In the genomic region with DNA sequence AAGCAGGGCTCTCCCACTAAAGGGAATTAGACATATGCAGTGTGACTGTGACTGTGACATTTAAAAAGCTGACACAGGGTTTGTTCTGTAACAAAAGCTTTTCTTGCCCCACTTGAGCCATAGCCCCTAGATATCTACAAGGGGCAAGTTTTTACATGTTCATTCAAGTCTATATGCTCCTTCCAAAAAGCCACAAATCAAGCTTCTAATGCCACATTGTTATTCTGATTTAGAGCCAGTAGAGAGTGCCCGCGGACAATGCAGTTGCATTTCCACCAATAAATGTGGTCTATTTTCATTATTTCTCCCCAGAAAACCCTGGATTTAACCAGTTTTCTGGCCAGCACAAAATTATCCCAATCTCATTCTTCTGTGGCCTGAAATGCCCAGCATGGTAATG, we compare ENCODE assay signal across 14 cellular contexts. TPM values are rescaled to one million over a fixed set of nuclear protein-coding genes. Genes with fewer than 3 reads are reported as not detected.
A peak's percentile ranks its signal among the peaks of the same experiment; 100 is the strongest.
DNase-seq lines count a peak whose midpoint lies in the region; ATAC-seq and TF ChIP-seq lines count a peak whose summit lies in the region.
"Had no signal": no experiment of that assay in that cellular context is flagged by ENCODE, and none has a peak within 500 bp of the region (broad histone marks: within the 10 kb centered on the region; RNA-seq: fewer than 3 reads in every experiment).

No MANE protein-coding gene starts in this region.

- H3K27ac Mint-ChIP-seq in activated naive CD8-positive, alpha-beta T cell treated with anti-CD3 and anti-CD28 coated beads, Interleukin-2, amount 50 U/mL, for 24 hours, result peak overlapping the region; percentile 80

- DNase-seq in NCI-H2171 treated with DMSO at 0.1 percent for 48 hours (lab: John Stamatoyannopoulos, UW), result peak; percentile 24
- DNase-seq in NCI-H2171 (lab: John Stamatoyannopoulos, UW), result no peak
- DNase-seq in activated naive CD8-positive, alpha-beta T cell treated with anti-CD3 and anti-CD28 coated beads, Interleukin-2, amount 50 U/mL, for 24 hours, result peak; percentile 1
- no peak for DNase-seq in NCI-H82 (lab: John Stamatoyannopoulos, UW)
- DNase-seq in prostate gland (ENCODE audit: low spot score), result no peak
- DNase-seq: activated gamma-delta T cell treated with Interleukin-2 at 50 U/mL for 16 hours, endodermal cell, NCI-H2081 treated with DMSO at 0.1 percent for 48 hours, right lobe of liver had no signal

- intact Hi-C loops in prostate gland (cut with DNase I), result no loop called here

- H3K27me3 ChIP-seq in neutrophil (no peaks in the 10 kb centered on the region), prostate gland (replicated peaks; ENCODE audit: insufficient read depth) (no peaks in the 10 kb centered on the region)
- H3K27me3 ChIP-seq: right lobe of liver had no signal

- no peak for TF ChIP-seq CTCF in neutrophil (IDR thresholded peaks at IDR 0.05)
- TF ChIP-seq CTCF in prostate gland (IDR thresholded peaks at IDR 0.05), result peak in 1 of 4 experiments; percentile 33

- H3K4me1 ChIP-seq in neutrophil (ENCODE audit: control insufficient read depth in 1 of 2, insufficient read depth in 1 of 2, low read depth in 1 of 2, low read length in 1 of 2), result peaks cover 74 to 79% of the 10 kb centered on the region in 2 experiments
- H3K4me1 ChIP-seq in prostate gland (replicated peaks), result no peaks in the 10 kb centered on the region
- H3K4me1 ChIP-seq: right lobe of liver had no signal

- peaks cover 45% of the 10 kb centered on the region for H3K36me3 Mint-ChIP-seq in activated naive CD8-positive, alpha-beta T cell treated with anti-CD3 and anti-CD28 coated beads, Interleukin-2, amount 50 U/mL, for 24 hours (ENCODE audit: low read depth)

- H3K4me3 ChIP-seq in neutrophil (ENCODE audit: low read depth in 1 of 2, low read length in 1 of 2) (no peak overlapping the region), prostate gland (no peak overlapping the region)
- H3K4me3 ChIP-seq: right lobe of liver had no signal

- H3K4me3 Mint-ChIP-seq in activated naive CD8-positive, alpha-beta T cell treated with anti-CD3 and anti-CD28 coated beads, Interleukin-2, amount 50 U/mL, for 24 hours, result peak overlapping the region; percentile 41
- H3K4me3 Mint-ChIP-seq: endodermal cell had no signal

- no peaks in the 10 kb centered on the region for H3K9me3 Mint-ChIP-seq in activated naive CD8-positive, alpha-beta T cell treated with anti-CD3 and anti-CD28 coated beads, Interleukin-2, amount 50 U/mL, for 24 hours
- H3K9me3 Mint-ChIP-seq: endodermal cell had no signal

- H3K27me3 Mint-ChIP-seq in activated naive CD8-positive, alpha-beta T cell treated with anti-CD3 and anti-CD28 coated beads, Interleukin-2, amount 50 U/mL, for 24 hours, result no peaks in the 10 kb centered on the region

- H3K36me3 ChIP-seq in KOPT-K1 (ENCODE audit: insufficient read depth, low read length) (peaks cover 9% of the 10 kb centered on the region; the same call in 1 of the 2 replicates), neutrophil (no peaks in the 10 kb centered on the region), prostate gland (no peaks in the 10 kb centered on the region)
- H3K36me3 ChIP-seq: right lobe of liver had no signal

- ATAC-seq in activated naive CD8-positive, alpha-beta T cell treated with anti-CD3 and anti-CD28 coated beads, Interleukin-2, amount 50 U/mL, for 24 hours, result no peak
- no peak for ATAC-seq in GM21515 (IDR thresholded peaks at IDR 0.05; ENCODE audit: unreplicated experiment)
- ATAC-seq: Panc1, right lobe of liver had no signal

- H3K4me1 Mint-ChIP-seq in activated naive CD8-positive, alpha-beta T cell treated with anti-CD3 and anti-CD28 coated beads, Interleukin-2, amount 50 U/mL, for 24 hours, result peaks cover 96% of the 10 kb centered on the region

- 37% methylated on average over 2 of the region's 2 CpGs for WGBS in prostate gland

- no peak for TF ChIP-seq POLR2A in prostate gland (IDR thresholded peaks at IDR 0.05)

- H3K9me3 ChIP-seq in KOPT-K1 (ENCODE audit: insufficient read depth, low read length, poor library complexity, severe bottlenecking) (no peaks in the 10 kb centered on the region), neutrophil (no peaks in the 10 kb centered on the region), prostate gland (no peaks in the 10 kb centered on the region)
- H3K9me3 ChIP-seq: right lobe of liver had no signal

- H3K27ac ChIP-seq in KOPT-K1 (ENCODE audit: low read depth, low read length, poor library complexity, severe bottlenecking) (peak overlapping the region; percentile 30), neutrophil (peak overlapping the region; percentile 91), prostate gland (no peak overlapping the region)
- H3K27ac ChIP-seq: right lobe of liver had no signal

RNA-seq across cellular contexts. Expression of a gene that starts 9.9 kb away (rescaled TPM):
- total RNA-seq in prostate gland, result 1 to 10 TPM; 5.0 to 6.2 TPM
- total RNA-seq: A172 had no signal

Comparison
In these comparisons a context has a peak if more than half of its experiments do, and no peak if none do; other contexts are left out.
1. DNase-seq: peak in NCI-H2171 treated with DMSO at 0.1 percent for 48 hours (single experiment) and activated naive CD8-positive, alpha-beta T cell treated with anti-CD3 and anti-CD28 coated beads, Interleukin-2, amount 50 U/mL, for 24 hours (single experiment); none in NCI-H2171 (single experiment), NCI-H82 (single experiment) and prostate gland (single experiment).
2. H3K27ac ChIP-seq: peak in KOPT-K1 (single experiment) and neutrophil (single experiment); none in prostate gland (0 of 2).